10 cellular contexts compared by ENCODE assay signal in genomic region chr10:6114758-6115410, GRCh38. TPM values are rescaled to one million over a fixed set of nuclear protein-coding genes. Genes with fewer than 3 reads are reported as not detected.
DNase-seq lines count a peak whose midpoint lies in the region; ATAC-seq lines count a peak whose summit lies in the region.
"Had no signal": no experiment of that assay in that cellular context is flagged by ENCODE, and none has a peak within 500 bp of the region (broad histone marks: within the 10 kb centered on the region; RNA-seq: fewer than 3 reads in every experiment).

No MANE protein-coding gene starts in this region.

- no peaks in the 10 kb centered on the region for H3K27me3 Mint-ChIP-seq in activated naive CD4-positive, alpha-beta T cell treated with anti-CD3 and anti-CD28 coated beads, Interleukin-2, amount 10 ng/mL, durations not matched to agents 7 days and 5 days
- no peaks in the 10 kb centered on the region for H3K27me3 Mint-ChIP-seq in activated naive CD8-positive, alpha-beta T cell

- intact Hi-C loops in head of caudate nucleus (cut with DNase I), result loop anchor here (5.0 kb wide), 3 partner anchors 37 to 287 kb away; partner anchors contain the start of gene PFKFB3

- H3K4me1 Mint-ChIP-seq in activated naive CD4-positive, alpha-beta T cell treated with anti-CD3 and anti-CD28 coated beads, Interleukin-2, amount 10 ng/mL, durations not matched to agents 7 days and 5 days, result peaks cover 5% of the 10 kb centered on the region
- H3K4me1 Mint-ChIP-seq in activated naive CD8-positive, alpha-beta T cell (ENCODE audit: low read depth), result peaks cover 10% of the 10 kb centered on the region

- ATAC-seq in HG03469 (IDR thresholded peaks at IDR 0.05; ENCODE audit: unreplicated experiment), result no peak

- peaks cover 57% of the 10 kb centered on the region for H3K36me3 Mint-ChIP-seq in activated naive CD4-positive, alpha-beta T cell treated with anti-CD3 and anti-CD28 coated beads, Interleukin-2, amount 10 ng/mL, durations not matched to agents 7 days and 5 days
- peaks cover 7% of the 10 kb centered on the region for H3K36me3 Mint-ChIP-seq in activated naive CD8-positive, alpha-beta T cell

- peak overlapping the region; percentile 31 for H3K27ac Mint-ChIP-seq in activated naive CD4-positive, alpha-beta T cell treated with anti-CD3 and anti-CD28 coated beads, Interleukin-2, amount 10 ng/mL, durations not matched to agents 7 days and 5 days
- H3K27ac Mint-ChIP-seq in activated naive CD8-positive, alpha-beta T cell, result peak overlapping the region; percentile 22

- DNase-seq in activated naive CD4-positive, alpha-beta T cell treated with anti-CD3 and anti-CD28 coated beads, Interleukin-2, amount 10 ng/mL, durations not matched to agents 7 days and 5 days, result no peak
- DNase-seq in activated naive CD4-positive, alpha-beta T cell treated with anti-CD3 and anti-CD28 coated beads, Interleukin-2, amount 50 U/mL, for 16 hours, result no peak
- DNase-seq in head of caudate nucleus (peak in 29 of 42 donors; percentile 20 to 89 (median 64)), NCI-H187 treated with DMSO at 0.1 percent for 48 hours (lab: John Stamatoyannopoulos, UW) (no peak), iPS-NIHi7 (ENCODE audit: extremely low spot score) (no peak)
- DNase-seq: NCI-H1417 treated with DMSO at 0.1 percent for 48 hours had no signal

- H3K4me3 Mint-ChIP-seq in activated naive CD4-positive, alpha-beta T cell treated with anti-CD3 and anti-CD28 coated beads, Interleukin-2, amount 10 ng/mL, durations not matched to agents 7 days and 5 days, result no peak overlapping the region
- no peak overlapping the region for H3K4me3 Mint-ChIP-seq in activated naive CD8-positive, alpha-beta T cell

- CTCF ChIA-PET in activated naive CD4-positive, alpha-beta T cell treated with anti-CD3 and anti-CD28 coated beads, Interleukin-2, amount 10 ng/mL, durations not matched to agents 7 days and 5 days (lab: Charles Lee), result interaction anchor here (1.2 kb wide), 1 partner anchor 287 kb away, joined by 5 read pairs; no protein-coding TSS in a partner anchor

- H3K9me3 Mint-ChIP-seq in activated naive CD4-positive, alpha-beta T cell treated with anti-CD3 and anti-CD28 coated beads, Interleukin-2, amount 10 ng/mL, durations not matched to agents 7 days and 5 days, result no peaks in the 10 kb centered on the region
- H3K9me3 Mint-ChIP-seq in activated naive CD8-positive, alpha-beta T cell (ENCODE audit: low read depth), result no peaks in the 10 kb centered on the region

- H3K27ac ChIP-seq in temporal lobe (ENCODE audit: low read depth, low read length), result peak overlapping the region; percentile 72

RNA-seq across cellular contexts. Expression of gene RBM17, which starts 26.1 kb away (rescaled TPM):
- total RNA-seq in temporal lobe, result 36.9 TPM

RNA-seq across cellular contexts. Expression of gene IL2RA, which starts 52.7 kb away (rescaled TPM):
- not detected for total RNA-seq in temporal lobe
- total RNA-seq: kidney epithelial cell had no signal

Comparison
In these comparisons a context has a peak if more than half of its experiments do, and no peak if none do; other contexts are left out.
1. DNase-seq: peak in head of caudate nucleus (29 of 42); none in activated naive CD4-positive, alpha-beta T cell treated with anti-CD3 and anti-CD28 coated beads, Interleukin-2, amount 10 ng/mL, durations not matched to agents 7 days and 5 days (single experiment), activated naive CD4-positive, alpha-beta T cell treated with anti-CD3 and anti-CD28 coated beads, Interleukin-2, amount 50 U/mL, for 16 hours (single experiment), NCI-H187 treated with DMSO at 0.1 percent for 48 hours (single experiment) and iPS-NIHi7 (single experiment).